Comparison of ENCODE assay signal across 21 cellular contexts in genomic region chr3:58484049-58484721, GRCh38. TPM values are rescaled to one million over a fixed set of nuclear protein-coding genes. Genes with fewer than 3 reads are reported as not detected.
A peak's percentile ranks its signal among the peaks of the same experiment; 100 is the strongest.
DNase-seq lines count a peak whose midpoint lies in the region; ATAC-seq and TF ChIP-seq lines count a peak whose summit lies in the region.
"Had no signal": no experiment of that assay in that cellular context is flagged by ENCODE, and none has a peak within 500 bp of the region (broad histone marks: within the 10 kb centered on the region; RNA-seq: fewer than 3 reads in every experiment).

No MANE protein-coding gene starts in this region.

- H3K79me2 ChIP-seq in fibroblast of lung (ENCODE audit: control insufficient read depth, insufficient read depth, low read length) (no peaks in the 10 kb centered on the region), osteoblast (ENCODE audit: insufficient read depth, low read length) (no peaks in the 10 kb centered on the region)

- peak; percentile 11 for DNase-seq in NCI-H2171 treated with DMSO at 0.1 percent for 48 hours (lab: John Stamatoyannopoulos, UW)
- DNase-seq in NCI-H2171 (lab: John Stamatoyannopoulos, UW), result no peak
- DNase-seq in NOMO-1 (lab: John Stamatoyannopoulos, UW; ENCODE audit: unreplicated experiment in 2 of 2), result peak; percentile 46 to 72
- no peak for DNase-seq in fibroblast of lung (ENCODE audit: low read depth in 2 of 2)
- DNase-seq in osteoblast (ENCODE audit: insufficient read length, low spot score, missing footprints), result no peak
- DNase-seq in activated effector memory CD4-positive, alpha-beta T cell treated with Interleukin-2 at 50 U/mL for 16 hours, result no peak
- DNase-seq: activated CD8-positive, alpha-beta T cell treated with anti-CD3 and anti-CD28 coated beads for 36 hours; activated T-cell treated with anti-CD3 and anti-CD28 coated beads, Interleukin-2, amount 50 U/mL, for 72 hours; head of caudate nucleus; natural killer cell; NCI-H1694; NCI-H69; stimulated activated CD4-positive, alpha-beta T cell treated with anti-CD3 and anti-CD28 coated beads, Interleukin-15, amount 100 ng/mL, for 24 hours; stimulated activated naive CD8-positive, alpha-beta T cell treated with anti-CD3 and anti-CD28 coated beads, Interleukin-15, amount 100 ng/mL, for 72 hours; T-cell had no signal

- H3K36me3 ChIP-seq in fibroblast of lung (ENCODE audit: control insufficient read depth, insufficient read depth, low read length) (no peaks in the 10 kb centered on the region), osteoblast (ENCODE audit: insufficient read depth, low read length) (no peaks in the 10 kb centered on the region)
- H3K36me3 ChIP-seq: HAP-1 had no signal

- H3K27ac ChIP-seq in fibroblast of lung (ENCODE audit: insufficient read depth, low read length), result no peak overlapping the region
- no peak overlapping the region for H3K27ac ChIP-seq in osteoblast (ENCODE audit: low read depth, low read length)
- H3K27ac ChIP-seq: C4-2B had no signal

- H3K27me3 ChIP-seq in fibroblast of lung (ENCODE audit: control insufficient read depth, insufficient read depth, low read length) (peaks cover under 1% of the 10 kb centered on the region), osteoblast (ENCODE audit: insufficient read depth, low read length) (no peaks in the 10 kb centered on the region)

- H4K20me1 ChIP-seq in fibroblast of lung (ENCODE audit: control insufficient read depth, extremely low read depth, insufficient read depth, low read length), result no peaks in the 10 kb centered on the region
- no peaks in the 10 kb centered on the region for H4K20me1 ChIP-seq in osteoblast (ENCODE audit: insufficient read depth, low read length)

- H2AFZ ChIP-seq in fibroblast of lung (ENCODE audit: low read length), result peak overlapping the region; percentile 4
- peak overlapping the region; percentile 75 for H2AFZ ChIP-seq in osteoblast (ENCODE audit: low read length)

- no peak for ATAC-seq in HG03159 (IDR thresholded peaks at IDR 0.05; ENCODE audit: unreplicated experiment)
- ATAC-seq in HG02642 (IDR thresholded peaks at IDR 0.05; ENCODE audit: poor library complexity, unreplicated experiment), result no peak
- ATAC-seq: esophagus mucosa; stimulated activated naive CD8-positive, alpha-beta T cell treated with anti-CD3 and anti-CD28 coated beads, Interleukin-15, amount 100 ng/mL, for 72 hours; T-cell; WTC11 had no signal

- TF ChIP-seq CTCF in fibroblast of lung (conservative IDR thresholded peaks at IDR 0.05 in 1 of 2, IDR thresholded peaks at IDR 0.05 in 1 of 2; ENCODE audit: low read depth in 1 of 2, low read length in 2 of 2) (no peak), osteoblast (IDR thresholded peaks at IDR 0.05; ENCODE audit: extremely low read depth, low read depth, low read length) (no peak)

- peaks cover 7% of the 10 kb centered on the region for H3K4me1 ChIP-seq in fibroblast of lung (ENCODE audit: control insufficient read depth, extremely low read depth, insufficient read depth, low read length)
- H3K4me1 ChIP-seq in osteoblast (ENCODE audit: insufficient read depth, low read length), result peaks cover 14% of the 10 kb centered on the region
- H3K4me1 ChIP-seq: HAP-1 had no signal

- H3K4me2 ChIP-seq in fibroblast of lung (ENCODE audit: extremely low read depth, insufficient read depth, low read length) (no peak overlapping the region), osteoblast (ENCODE audit: insufficient read depth, low read length) (no peak overlapping the region)

- H3K4me3 ChIP-seq in fibroblast of lung (replicated peaks in 1 of 4; ENCODE audit: control extremely low read depth in 1 of 4, insufficient read depth in 1 of 4, low read depth in 3 of 4, low read length in 4 of 4), result no peak overlapping the region
- no peak overlapping the region for H3K4me3 ChIP-seq in osteoblast (ENCODE audit: insufficient read depth, low read length)
- H3K4me3 ChIP-seq: HAP-1 had no signal

- no peak overlapping the region for H3K9ac ChIP-seq in fibroblast of lung (ENCODE audit: insufficient read depth, low read length)

- no peaks in the 10 kb centered on the region for H3K9me3 ChIP-seq in fibroblast of lung (ENCODE audit: control insufficient read depth, insufficient read depth, low read depth, low read length)
- H3K9me3 ChIP-seq in osteoblast (ENCODE audit: low read depth, low read length), result no peaks in the 10 kb centered on the region
- H3K9me3 ChIP-seq: HAP-1 had no signal

RNA-seq across cellular contexts. Expression of gene KCTD6, which starts 7.7 kb away (rescaled TPM):
- 9.5 and 10.2 TPM in 2 replicates for total RNA-seq in fibroblast of lung
- 13.6 and 14.8 TPM in 2 replicates for polyA plus RNA-seq in fibroblast of lung
- polyA plus RNA-seq in fibroblast of lung (2012), result 6.4 and 7.4 TPM in 2 replicates
- 3.4 and 4.1 TPM in 2 replicates for polyA minus RNA-seq in fibroblast of lung (ENCODE audit: low replicate concordance)
- total RNA-seq in osteoblast, result 8.0 and 10.6 TPM in 2 replicates

RNA-seq across cellular contexts. Expression of gene PDHB, which starts 50.6 kb away (rescaled TPM):
- 69.3 and 69.9 TPM in 2 replicates for total RNA-seq in fibroblast of lung
- 135 and 201 TPM in 2 replicates for polyA plus RNA-seq in fibroblast of lung
- 106 and 131 TPM in 2 replicates for polyA plus RNA-seq in fibroblast of lung (2012)
- 44.5 and 80.8 TPM in 2 replicates for polyA minus RNA-seq in fibroblast of lung (ENCODE audit: low replicate concordance)
- total RNA-seq in osteoblast, result 68.4 and 78.2 TPM in 2 replicates

RNA-seq across cellular contexts. Expression of gene ACOX2, which starts 52.8 kb away (rescaled TPM):
- total RNA-seq in fibroblast of lung (17.7 and 20.5 TPM in 2 replicates), osteoblast (28.6 and 29.8 TPM in 2 replicates)
- polyA plus RNA-seq in fibroblast of lung, result 14.6 and 19.0 TPM in 2 replicates
- 11.6 and 18.8 TPM in 2 replicates for polyA plus RNA-seq in fibroblast of lung (2012)
- 39.8 and 51.4 TPM in 2 replicates for polyA minus RNA-seq in fibroblast of lung (ENCODE audit: low replicate concordance)
- total RNA-seq: activated CD8-positive, alpha-beta T cell treated with anti-CD3 and anti-CD28 coated beads for 36 hours; activated T-cell treated with anti-CD3 and anti-CD28 coated beads, Interleukin-2, amount 50 U/mL, for 72 hours; natural killer cell had no signal

Comparison
In these comparisons a context has a peak if more than half of its experiments do, and no peak if none do; other contexts are left out.
1. DNase-seq: peak in NCI-H2171 treated with DMSO at 0.1 percent for 48 hours (single experiment) and NOMO-1 (2 of 2); none in NCI-H2171 (single experiment), fibroblast of lung (0 of 2), osteoblast (single experiment) and activated effector memory CD4-positive, alpha-beta T cell treated with Interleukin-2 at 50 U/mL for 16 hours (single experiment).